Comparison of ENCODE assay signal across 1 cellular context in genomic region chr22:30251661-30252226, GRCh38.
TF ChIP-seq lines count a peak whose summit lies in the region.

No MANE protein-coding gene starts in this region.

TF ChIP-seq in K562, 482 proteins besides CTCF, POLR2A, EP300 and RAD21:
- peak; percentile 61 for TF ChIP-seq NFIC (IDR thresholded peaks at IDR 0.05)
- no peak for TF ChIP-seq SMARCE1 (IDR thresholded peaks at IDR 0.05)
